In the genomic region with DNA sequence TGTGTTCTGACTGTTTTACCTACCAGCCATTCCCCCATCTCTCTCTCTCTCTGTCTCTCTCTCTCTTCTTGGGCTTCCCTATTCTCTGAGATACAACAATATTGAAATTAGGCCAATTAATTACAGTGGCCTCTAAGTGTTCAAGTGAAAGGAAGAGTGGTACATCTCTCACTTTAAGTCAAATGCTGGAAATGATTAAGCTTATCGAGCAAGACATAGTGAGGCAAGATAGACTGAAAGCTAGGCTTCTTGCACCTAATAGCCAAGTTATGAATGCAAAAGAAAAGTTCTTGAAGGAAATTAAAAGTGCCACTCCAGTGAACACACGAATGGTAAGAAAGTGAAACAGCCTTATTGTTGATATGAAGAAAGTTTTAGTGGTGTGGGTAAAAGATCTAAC, we compare ENCODE assay signal across 23 cellular contexts. TPM values are rescaled to one million over a fixed set of nuclear protein-coding genes. Genes with fewer than 3 reads are reported as not detected.
A peak's percentile ranks its signal among the peaks of the same experiment; 100 is the strongest.
DNase-seq lines count a peak whose midpoint lies in the region; ATAC-seq lines count a peak whose summit lies in the region.
"Had no signal": no experiment of that assay in that cellular context is flagged by ENCODE, and none has a peak within 500 bp of the region (broad histone marks: within the 10 kb centered on the region; RNA-seq: fewer than 3 reads in every experiment).

No MANE protein-coding gene starts in this region.

- POLR2A ChIA-PET in activated CD4-positive, alpha-beta memory T cell treated with anti-CD3 and anti-CD28 coated beads for 36 hours (lab: Charles Lee) = no interaction called here

- no peak overlapping the region for H3K9ac ChIP-seq in subcutaneous abdominal adipose tissue (ENCODE audit: low read length in 5 of 5)
- H3K9ac ChIP-seq: neural progenitor cell had no signal

- peaks cover 0 to 21% (median 9%) of the 10 kb centered on the region in 5 donors for H3K4me1 ChIP-seq in subcutaneous abdominal adipose tissue (ENCODE audit: control insufficient read depth in 5 of 5, insufficient read depth in 5 of 5, low read length in 5 of 5)
- H3K4me1 ChIP-seq: neural progenitor cell, prostate gland had no signal

- intact Hi-C loops in activated CD4-positive, alpha-beta memory T cell treated with anti-CD3 and anti-CD28 coated beads for 36 hours (cut with micrococcal nuclease) = no loop called here

- CTCF ChIA-PET in activated CD4-positive, alpha-beta memory T cell treated with anti-CD3 and anti-CD28 coated beads for 36 hours (lab: Charles Lee) = interaction anchor here (1.2 kb wide), 1 partner anchor 70 kb away, joined by 3 read pairs; no protein-coding TSS in a partner anchor

- no peaks in the 10 kb centered on the region for H3K27me3 Mint-ChIP-seq in stimulated activated naive CD8-positive, alpha-beta T cell treated with anti-CD3 and anti-CD28 coated beads, Interleukin-15, Interleukin-2, amounts not matched to agents 100 ng/mL and 50 ng/mL, for 24 hours
- H3K27me3 Mint-ChIP-seq in activated CD4-positive, alpha-beta memory T cell treated with anti-CD3 and anti-CD28 coated beads for 36 hours = no peaks in the 10 kb centered on the region
- no peaks in the 10 kb centered on the region for H3K27me3 Mint-ChIP-seq in effector memory CD8-positive, alpha-beta T cell

- no peak for DNase-seq in stimulated activated naive CD8-positive, alpha-beta T cell treated with anti-CD3 and anti-CD28 coated beads, Interleukin-15, Interleukin-2, amounts not matched to agents 100 U/mL and 50 U/mL, for 24 hours
- no peak for DNase-seq in activated CD4-positive, alpha-beta memory T cell treated with anti-CD3 and anti-CD28 coated beads for 36 hours
- no peak for DNase-seq in effector memory CD8-positive, alpha-beta T cell
- DNase-seq in NCI-H146 treated with DMSO at 0.1 percent for 48 hours (lab: John Stamatoyannopoulos, UW; ENCODE audit: unreplicated experiment) (no peak), NCI-H128 (lab: John Stamatoyannopoulos, UW; ENCODE audit: unreplicated experiment) (no peak), ureter (ENCODE audit: low spot score) (no peak)
- DNase-seq: activated CD8-positive, alpha-beta memory T cell treated with anti-CD3 and anti-CD28 coated beads, Interleukin-2, amount 50 U/mL, for 48 hours; body of pancreas; DMS79; effector CD4-positive, alpha-beta T cell; left ventricle myocardium superior; MG63; midbrain; NCI-H1436 treated with DMSO at 0.1 percent for 48 hours; NCI-H2171; NCI-H526 had no signal

- H3K27ac ChIP-seq in subcutaneous abdominal adipose tissue (ENCODE audit: low read depth, low read length) = peak overlapping the region; percentile 11
- H3K27ac ChIP-seq: body of pancreas, esophagus muscularis mucosa, hepatocyte, neural progenitor cell, prostate gland had no signal

- peak overlapping the region; percentile 76 for H3K27ac Mint-ChIP-seq in stimulated activated naive CD8-positive, alpha-beta T cell treated with anti-CD3 and anti-CD28 coated beads, Interleukin-15, Interleukin-2, amounts not matched to agents 100 ng/mL and 50 ng/mL, for 24 hours
- H3K27ac Mint-ChIP-seq in activated CD4-positive, alpha-beta memory T cell treated with anti-CD3 and anti-CD28 coated beads for 36 hours = peak overlapping the region; percentile 63
- peak overlapping the region; percentile 83 to 95 for H3K27ac Mint-ChIP-seq in effector memory CD8-positive, alpha-beta T cell
- H3K27ac Mint-ChIP-seq: neural progenitor cell had no signal

- peaks cover 0 to 5% (median 0%) of the 10 kb centered on the region in 5 donors for H3K9me3 ChIP-seq in subcutaneous abdominal adipose tissue (ENCODE audit: control insufficient read depth in 5 of 5, low read length in 5 of 5)
- H3K9me3 ChIP-seq: body of pancreas, MG63, prostate gland had no signal

- peaks cover 26 to 51% (median 31%) of the 10 kb centered on the region in 5 donors for H3K36me3 ChIP-seq in subcutaneous abdominal adipose tissue (ENCODE audit: control insufficient read depth in 5 of 5, insufficient read depth in 5 of 5, low read length in 5 of 5)
- H3K36me3 ChIP-seq: MG63, prostate gland had no signal

- no peak for ATAC-seq in stimulated activated naive CD8-positive, alpha-beta T cell treated with anti-CD3 and anti-CD28 coated beads, Interleukin-15, Interleukin-2, amounts not matched to agents 100 U/mL and 50 U/mL, for 24 hours
- no peak for ATAC-seq in effector memory CD8-positive, alpha-beta T cell (replicated peaks)
- ATAC-seq: body of pancreas, K562, left ventricle myocardium superior had no signal

- H3K4me3 ChIP-seq in subcutaneous abdominal adipose tissue (ENCODE audit: low read depth in 1 of 5, low read length in 5 of 5) = no peak overlapping the region
- H3K4me3 ChIP-seq: body of pancreas, esophagus muscularis mucosa, hepatocyte, K562, MG63, neural progenitor cell, prostate gland had no signal

- H3K4me3 Mint-ChIP-seq in stimulated activated naive CD8-positive, alpha-beta T cell treated with anti-CD3 and anti-CD28 coated beads, Interleukin-15, Interleukin-2, amounts not matched to agents 100 ng/mL and 50 ng/mL, for 24 hours = peak overlapping the region; percentile 51
- no peak overlapping the region for H3K4me3 Mint-ChIP-seq in activated CD4-positive, alpha-beta memory T cell treated with anti-CD3 and anti-CD28 coated beads for 36 hours
- H3K4me3 Mint-ChIP-seq in effector memory CD8-positive, alpha-beta T cell = peak overlapping the region; percentile 28 to 75
- H3K4me3 Mint-ChIP-seq: neural progenitor cell had no signal

- H3K4me1 Mint-ChIP-seq in stimulated activated naive CD8-positive, alpha-beta T cell treated with anti-CD3 and anti-CD28 coated beads, Interleukin-15, Interleukin-2, amounts not matched to agents 100 ng/mL and 50 ng/mL, for 24 hours (ENCODE audit: low read depth) = peaks cover 89% of the 10 kb centered on the region
- H3K4me1 Mint-ChIP-seq in activated CD4-positive, alpha-beta memory T cell treated with anti-CD3 and anti-CD28 coated beads for 36 hours (ENCODE audit: low read depth) = peaks cover 68% of the 10 kb centered on the region
- peaks cover 46 to 65% of the 10 kb centered on the region in 2 donors for H3K4me1 Mint-ChIP-seq in effector memory CD8-positive, alpha-beta T cell (ENCODE audit: low read depth in 2 of 2)
- H3K4me1 Mint-ChIP-seq: neural progenitor cell had no signal

- no peaks in the 10 kb centered on the region for H3K9me3 Mint-ChIP-seq in stimulated activated naive CD8-positive, alpha-beta T cell treated with anti-CD3 and anti-CD28 coated beads, Interleukin-15, Interleukin-2, amounts not matched to agents 100 ng/mL and 50 ng/mL, for 24 hours
- no peaks in the 10 kb centered on the region for H3K9me3 Mint-ChIP-seq in activated CD4-positive, alpha-beta memory T cell treated with anti-CD3 and anti-CD28 coated beads for 36 hours
- no peaks in the 10 kb centered on the region for H3K9me3 Mint-ChIP-seq in effector memory CD8-positive, alpha-beta T cell
- H3K9me3 Mint-ChIP-seq: neural progenitor cell had no signal

- H3K36me3 Mint-ChIP-seq in stimulated activated naive CD8-positive, alpha-beta T cell treated with anti-CD3 and anti-CD28 coated beads, Interleukin-15, Interleukin-2, amounts not matched to agents 100 ng/mL and 50 ng/mL, for 24 hours (ENCODE audit: low read depth) = peaks cover 61% of the 10 kb centered on the region
- peaks cover 56% of the 10 kb centered on the region for H3K36me3 Mint-ChIP-seq in activated CD4-positive, alpha-beta memory T cell treated with anti-CD3 and anti-CD28 coated beads for 36 hours
- H3K36me3 Mint-ChIP-seq in effector memory CD8-positive, alpha-beta T cell (ENCODE audit: insufficient read depth) = peaks cover 84% of the 10 kb centered on the region

- H3K27me3 ChIP-seq in subcutaneous abdominal adipose tissue (ENCODE audit: control insufficient read depth in 5 of 5, insufficient read depth in 4 of 5, low read length in 5 of 5) = no peaks in the 10 kb centered on the region
- H3K27me3 ChIP-seq: body of pancreas, esophagus muscularis mucosa, hepatocyte, MG63, neural progenitor cell had no signal

RNA-seq across cellular contexts. Expression of a gene that starts 21.3 kb away (rescaled TPM):
- 10 to 100 TPM; 23.9 to 24.4 TPM for total RNA-seq in activated CD4-positive, alpha-beta memory T cell treated with anti-CD3 and anti-CD28 coated beads for 36 hours
- 51.4 TPM for total RNA-seq in ureter
